23 cellular contexts compared by ENCODE assay signal in genomic region chr6:18413320-18413830, GRCh38.
"Had no signal": no experiment of that assay in that cellular context is flagged by ENCODE, and none has a peak within 500 bp of the region (broad histone marks: within the 10 kb centered on the region; RNA-seq: fewer than 3 reads in every experiment).

No MANE protein-coding gene starts in this region.

- H3K36me3 ChIP-seq: ascending aorta, breast epithelium, tibial artery, vagina had no signal

- H3K27me3 ChIP-seq: ascending aorta, breast epithelium, esophagus squamous epithelium, tibial artery, vagina had no signal

- H3K27ac ChIP-seq: ascending aorta, breast epithelium, esophagus squamous epithelium, tibial artery, vagina had no signal

- H3K9me3 Mint-ChIP-seq: activated naive CD4-positive, alpha-beta T cell treated with anti-CD3 and anti-CD28 coated beads for 36 hours; activated T-cell treated with anti-CD3 and anti-CD28 coated beads, Interleukin-2, amount 50 U/mL, for 24 hours; T-helper 1 cell treated with Interleukin-12 subunit alpha and Interleukin-12 subunit beta and Interleukin-4 antibody, amounts not matched to agents 30 μg/mL and 1 μg/mL, for 36 hours had no signal

- DNase-seq: activated CD4-positive, alpha-beta T cell treated with anti-CD3 and anti-CD28 coated beads, Interleukin-2, amount 10 ng/mL, durations not matched to agents 7 days and 5 days; activated CD8-positive, alpha-beta T cell treated with anti-CD3 and anti-CD28 coated beads, Interleukin-2, amount 10 ng/mL, durations not matched to agents 7 days and 5 days; activated naive CD4-positive, alpha-beta T cell treated with anti-CD3 and anti-CD28 coated beads for 36 hours; activated T-cell treated with anti-CD3 and anti-CD28 coated beads, Interleukin-2, amount 50 U/mL, for 24 hours; effector memory CD4-positive, alpha-beta T cell; esophagus squamous epithelium; left cardiac atrium; midbrain; nucleus accumbens; posterior cingulate gyrus; stimulated activated naive CD8-positive, alpha-beta T cell treated with anti-CD3 and anti-CD28 coated beads, Interleukin-15, Interleukin-2, amounts not matched to agents 100 U/mL and 50 U/mL, for 24 hours; substantia nigra; tibial artery had no signal

- H3K4me3 Mint-ChIP-seq: activated CD4-positive, alpha-beta T cell treated with anti-CD3 and anti-CD28 coated beads, Interleukin-2, amount 10 ng/mL, durations not matched to agents 7 days and 5 days; activated CD8-positive, alpha-beta T cell treated with anti-CD3 and anti-CD28 coated beads, Interleukin-2, amount 10 ng/mL, durations not matched to agents 7 days and 5 days; activated naive CD4-positive, alpha-beta T cell treated with anti-CD3 and anti-CD28 coated beads for 36 hours; activated T-cell treated with anti-CD3 and anti-CD28 coated beads, Interleukin-2, amount 50 U/mL, for 24 hours; dendritic cell treated with granulocyte-macrophage colony-stimulating factor and Interleukin-4, amounts not matched to agents 40 ng/mL and 50 ng/mL, for 4 days; nephron; T-helper 1 cell treated with Interleukin-12 subunit alpha and Interleukin-12 subunit beta and Interleukin-4 antibody, amounts not matched to agents 30 μg/mL and 1 μg/mL, for 36 hours had no signal

- H3K27ac Mint-ChIP-seq: activated CD4-positive, alpha-beta T cell treated with anti-CD3 and anti-CD28 coated beads, Interleukin-2, amount 10 ng/mL, durations not matched to agents 7 days and 5 days; activated CD8-positive, alpha-beta T cell treated with anti-CD3 and anti-CD28 coated beads, Interleukin-2, amount 10 ng/mL, durations not matched to agents 7 days and 5 days; activated naive CD4-positive, alpha-beta T cell treated with anti-CD3 and anti-CD28 coated beads for 36 hours; activated T-cell treated with anti-CD3 and anti-CD28 coated beads, Interleukin-2, amount 50 U/mL, for 24 hours; activated T-helper 2 cell treated with anti-CD3 and anti-CD28 coated beads, Interferon-gamma antibody, Interleukin-2, Interleukin-4, amounts not matched to agents 10 μg/mL and 5 μg/mL and 100 μg/mL, durations not matched to agents 14 hours and 24 hours and 36 hours; nephron; T-helper 1 cell treated with Interleukin-12 subunit alpha and Interleukin-12 subunit beta and Interleukin-4 antibody, amounts not matched to agents 30 μg/mL and 1 μg/mL, for 36 hours had no signal

- H3K9me3 ChIP-seq: ascending aorta, breast epithelium, esophagus squamous epithelium, tibial artery, vagina had no signal

- H3K4me1 Mint-ChIP-seq: activated CD4-positive, alpha-beta T cell treated with anti-CD3 and anti-CD28 coated beads, Interleukin-2, amount 10 ng/mL, durations not matched to agents 7 days and 5 days had no signal

- FAIRE-seq: islet of Langerhans had no signal

- H3K4me3 ChIP-seq: ascending aorta, breast epithelium, esophagus squamous epithelium, lung, tibial artery, vagina had no signal

- H3K4me1 ChIP-seq: breast epithelium, vagina had no signal

- H3K27me3 Mint-ChIP-seq: activated CD4-positive, alpha-beta T cell treated with anti-CD3 and anti-CD28 coated beads, Interleukin-2, amount 10 ng/mL, durations not matched to agents 7 days and 5 days; activated T-cell treated with anti-CD3 and anti-CD28 coated beads, Interleukin-2, amount 50 U/mL, for 24 hours; dendritic cell treated with granulocyte-macrophage colony-stimulating factor and Interleukin-4, amounts not matched to agents 40 ng/mL and 50 ng/mL, for 4 days had no signal

- ATAC-seq: activated CD4-positive, CD25-positive, alpha-beta regulatory T cell treated with anti-CD3 and anti-CD28 coated beads, Interleukin-2, amount 50 U/mL, for 24 hours; activated CD8-positive, alpha-beta T cell treated with anti-CD3 and anti-CD28 coated beads, Interleukin-2, amount 10 ng/mL, durations not matched to agents 7 days and 5 days; left cardiac atrium had no signal
